In the genomic region with DNA sequence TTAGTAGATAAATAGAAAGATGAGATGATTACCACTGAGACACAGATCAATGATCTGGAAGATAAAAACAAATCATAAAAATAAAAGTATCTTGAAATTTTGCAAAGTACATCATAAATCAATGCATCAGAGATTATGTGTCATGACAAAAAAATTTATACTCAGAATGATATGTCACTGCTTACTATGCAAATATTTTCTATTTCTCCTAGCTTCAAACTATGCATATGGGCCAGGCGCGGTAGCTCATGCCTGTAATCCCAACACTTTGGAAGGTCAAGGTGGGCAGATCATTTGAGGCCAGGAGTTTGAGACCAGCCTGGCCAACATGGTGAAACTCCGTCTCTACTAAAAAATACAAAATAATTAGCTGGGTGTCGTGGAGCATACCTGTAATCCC, we compare ENCODE assay signal across 17 cellular contexts. TPM values are rescaled to one million over a fixed set of nuclear protein-coding genes. Genes with fewer than 3 reads are reported as not detected.
A peak's percentile ranks its signal among the peaks of the same experiment; 100 is the strongest.
DNase-seq lines count a peak whose midpoint lies in the region; FAIRE-seq and TF ChIP-seq lines count a peak whose summit lies in the region.
"Had no signal": no experiment of that assay in that cellular context is flagged by ENCODE, and none has a peak within 500 bp of the region (broad histone marks: within the 10 kb centered on the region; RNA-seq: fewer than 3 reads in every experiment).

No MANE protein-coding gene starts in this region.

- DNase-seq in HEK293T (ENCODE audit: extremely low spot score) (no peak), adipocyte (ENCODE audit: low read depth) (no peak), kidney (no peak), chondrocyte (ENCODE audit: low spot score) (no peak), testis (no peak)
- no peak for DNase-seq in activated CD8-positive, alpha-beta memory T cell treated with anti-CD3 and anti-CD28 coated beads, Interleukin-2, amount 50 U/mL, for 48 hours
- DNase-seq: 8988T, BE2C, DMS 273 treated with DMSO at 0.1 percent for 48 hours, DMS79, DND-41 had no signal

- no peaks in the 10 kb centered on the region for H3K9me3 ChIP-seq in adipocyte (ENCODE audit: control insufficient read depth, low read length)
- H3K9me3 ChIP-seq in kidney (ENCODE audit: control insufficient read depth in 1 of 2, low read length in 2 of 2): no peaks in the 10 kb centered on the region
- no peaks in the 10 kb centered on the region for H3K9me3 ChIP-seq in testis
- H3K9me3 ChIP-seq: BE2C, BLaER1 had no signal

- H3K27me3 Mint-ChIP-seq in chondrocyte (ENCODE audit: low read depth): no peaks in the 10 kb centered on the region
- H3K27me3 Mint-ChIP-seq: CD4-positive, alpha-beta memory T cell; CD4-positive, CD25-positive, alpha-beta regulatory T cell; CD8-positive, alpha-beta memory T cell had no signal

- CTCF ChIA-PET in HEK293T (lab: Yijun Ruan, JAX): interaction anchor here (0.6 to 3.1 kb wide), 11 partner anchors 10 to 588 kb away, joined by 3 to 77 read pairs (median 7); a partner anchor contains a TSS

- no peaks in the 10 kb centered on the region for H3K36me3 Mint-ChIP-seq in chondrocyte (ENCODE audit: low read depth)
- H3K36me3 Mint-ChIP-seq: CD14-positive monocyte; CD4-positive, alpha-beta memory T cell; CD4-positive, CD25-positive, alpha-beta regulatory T cell; CD8-positive, alpha-beta memory T cell had no signal

- H3K27me3 ChIP-seq in adipocyte (replicated peaks; ENCODE audit: control insufficient read depth, insufficient read depth, low read length): no peaks in the 10 kb centered on the region
- H3K27me3 ChIP-seq in testis: no peaks in the 10 kb centered on the region
- H3K27me3 ChIP-seq: BE2C, BLaER1 had no signal

- TF ChIP-seq CTCF in kidney (IDR thresholded peaks at IDR 0.05; ENCODE audit: borderline replicate concordance, extremely low read depth, insufficient read depth): no peak
- no peak for TF ChIP-seq CTCF in chondrocyte (IDR thresholded peaks at IDR 0.05)
- TF ChIP-seq CTCF in testis (IDR thresholded peaks at IDR 0.05): no peak

- H3K4me3 Mint-ChIP-seq in chondrocyte (ENCODE audit: unreplicated experiment): no peak overlapping the region
- H3K4me3 Mint-ChIP-seq: CD14-positive monocyte; CD4-positive, alpha-beta memory T cell; CD4-positive, CD25-positive, alpha-beta regulatory T cell; CD8-positive, alpha-beta memory T cell had no signal

- peak overlapping the region; percentile 12 for H3K9ac ChIP-seq in adipocyte (ENCODE audit: low read length)
- H3K9ac ChIP-seq in kidney (ENCODE audit: low read length in 2 of 2): no peak overlapping the region
- H3K9ac ChIP-seq: BLaER1 had no signal

- H3K36me3 ChIP-seq in adipocyte (ENCODE audit: control insufficient read depth, insufficient read depth, low read length, severe bottlenecking) (no peaks in the 10 kb centered on the region), kidney (ENCODE audit: control insufficient read depth in 1 of 2, insufficient read depth in 2 of 2, low read length in 2 of 2) (no peaks in the 10 kb centered on the region), testis (ENCODE audit: low read depth, missing control alignments) (no peaks in the 10 kb centered on the region)
- H3K36me3 ChIP-seq: BE2C, BLaER1 had no signal

- H3K4me1 Mint-ChIP-seq in chondrocyte (ENCODE audit: low read depth): no peaks in the 10 kb centered on the region
- H3K4me1 Mint-ChIP-seq: CD14-positive monocyte had no signal

- POLR2A ChIA-PET in HEK293T (lab: Yijun Ruan, JAX): interaction anchor here (1.5 kb wide), 1 partner anchor 58 kb away, joined by 14 read pairs; a partner anchor contains a TSS

- WGBS in testis, 2 donors: 93 to 95% methylated on average over 4 of the region's 4 CpGs

- no peak for TF ChIP-seq POLR2A in testis (IDR thresholded peaks at IDR 0.05)

- H3K4me1 ChIP-seq in adipocyte (ENCODE audit: control insufficient read depth, insufficient read depth, low read length) (no peaks in the 10 kb centered on the region), kidney (ENCODE audit: control insufficient read depth in 1 of 2, insufficient read depth in 1 of 2, low read depth in 1 of 2, low read length in 2 of 2) (no peaks in the 10 kb centered on the region), testis (no peaks in the 10 kb centered on the region)
- H3K4me1 ChIP-seq: BE2C had no signal

- H3K4me3 ChIP-seq in adipocyte (ENCODE audit: low read length) (no peak overlapping the region), kidney (ENCODE audit: low read length in 2 of 2) (no peak overlapping the region), testis (no peak overlapping the region)
- H3K4me3 ChIP-seq: BLaER1 had no signal

- no peak overlapping the region for H3K27ac Mint-ChIP-seq in chondrocyte (ENCODE audit: unreplicated experiment)
- H3K27ac Mint-ChIP-seq: CD14-positive monocyte; CD4-positive, alpha-beta memory T cell; CD4-positive, CD25-positive, alpha-beta regulatory T cell; CD8-positive, alpha-beta memory T cell had no signal

- peak; percentile 67 for FAIRE-seq in kidney (lab: Jason Lieb, UNC)
- FAIRE-seq: GM12891 had no signal

- H3K27ac ChIP-seq in kidney (ENCODE audit: low read depth in 2 of 2, low read length in 2 of 2): no peak overlapping the region
- no peak overlapping the region for H3K27ac ChIP-seq in testis
- H3K27ac ChIP-seq: BLaER1 had no signal

- intact Hi-C loops in kidney (cut with DNase I) (loop anchor here (5.0 kb wide), 1 partner anchor 119 kb away; no protein-coding TSS in a partner anchor), testis (cut with DNase I; ENCODE audit: low total_unique reads) (no loop called here)

- no peaks in the 10 kb centered on the region for H3K9me3 Mint-ChIP-seq in chondrocyte (ENCODE audit: low read depth)
- H3K9me3 Mint-ChIP-seq: CD4-positive, alpha-beta memory T cell; CD4-positive, CD25-positive, alpha-beta regulatory T cell; CD8-positive, alpha-beta memory T cell had no signal

TF ChIP-seq in HEK293T, 16 proteins besides CTCF, POLR2A, EP300 and RAD21:
- TF ChIP-seq, protein P1, sequence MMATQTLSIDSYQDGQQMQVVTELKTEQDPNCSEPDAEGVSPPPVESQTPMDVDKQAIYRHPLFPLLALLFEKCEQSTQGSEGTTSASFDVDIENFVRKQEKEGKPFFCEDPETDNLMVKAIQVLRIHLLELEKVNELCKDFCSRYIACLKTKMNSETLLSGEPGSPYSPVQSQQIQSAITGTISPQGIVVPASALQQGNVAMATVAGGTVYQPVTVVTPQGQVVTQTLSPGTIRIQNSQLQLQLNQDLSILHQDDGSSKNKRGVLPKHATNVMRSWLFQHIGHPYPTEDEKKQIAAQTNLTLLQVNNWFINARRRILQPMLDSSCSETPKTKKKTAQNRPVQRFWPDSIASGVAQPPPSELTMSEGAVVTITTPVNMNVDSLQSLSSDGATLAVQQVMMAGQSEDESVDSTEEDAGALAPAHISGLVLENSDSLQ (IDR thresholded peaks at IDR 0.05): 0 out of 2 replicates have a peak, but pooled peaks have one; percentile 27
- TF ChIP-seq FOXK2 (IDR thresholded peaks at IDR 0.05): no peak

RNA-seq across cellular contexts. Expression of a gene that starts 17.3 kb away (rescaled TPM):
- total RNA-seq in kidney: 39.2 TPM
- polyA plus RNA-seq in kidney (ENCODE audit: insufficient read depth, low read depth, low replicate concordance): 14.5 TPM
- 29.1 to 37.5 TPM (median 29.6 TPM) in 3 replicates for total RNA-seq in chondrocyte
- 10 to 100 TPM; 66.1 to 67.5 TPM for total RNA-seq in testis
- 37.6 TPM for polyA plus RNA-seq in testis (ENCODE audit: insufficient read depth, low read depth, low replicate concordance)

RNA-seq across cellular contexts. Expression of a gene that starts 57.6 kb away (rescaled TPM):
- total RNA-seq in kidney (52.2 TPM), chondrocyte (29.3 to 34.5 TPM (median 33.9 TPM) in 3 replicates), testis (10 to 100 TPM; 25.3 to 33.8 TPM)
- polyA plus RNA-seq in kidney (ENCODE audit: insufficient read depth, low read depth, low replicate concordance) (28.7 TPM), testis (ENCODE audit: insufficient read depth, low read depth, low replicate concordance) (56.1 TPM)
- polyA plus RNA-seq: CD14-positive monocyte had no signal
